In the genomic region with DNA sequence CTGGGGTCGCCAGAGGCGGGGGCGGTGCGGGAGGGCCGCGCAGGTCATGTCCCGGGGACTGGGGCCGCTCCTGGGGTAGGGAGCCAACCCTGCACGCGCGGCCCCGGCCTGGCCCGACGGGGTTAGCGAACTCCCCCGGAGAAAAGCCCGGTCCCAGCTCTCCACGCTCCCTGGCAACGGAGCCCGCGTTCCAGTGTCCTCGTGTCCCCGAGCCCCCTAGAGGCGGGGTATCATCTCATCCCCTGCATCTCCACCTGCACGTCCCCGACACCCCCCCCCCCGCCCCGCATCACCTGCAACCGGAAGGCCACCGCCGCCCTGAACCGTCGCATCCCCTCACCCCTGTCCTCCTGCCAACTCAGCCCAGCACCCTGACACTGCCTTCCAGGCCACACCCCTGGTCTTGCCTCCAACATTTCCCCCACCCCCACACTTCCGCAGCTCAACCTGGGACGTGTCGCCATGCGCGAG, we compare ENCODE assay signal across 11 cellular contexts. TPM values are rescaled to one million over a fixed set of nuclear protein-coding genes. Genes with fewer than 3 reads are reported as not detected.
DNase-seq lines count a peak whose midpoint lies in the region; ATAC-seq, FAIRE-seq and TF ChIP-seq lines count a peak whose summit lies in the region.
"Had no signal": no experiment of that assay in that cellular context is flagged by ENCODE, and none has a peak within 500 bp of the region (broad histone marks: within the 10 kb centered on the region; RNA-seq: fewer than 3 reads in every experiment).

No MANE protein-coding gene starts in this region.

- H3K9me3 Mint-ChIP-seq in central memory CD8-positive, alpha-beta T cell: no peaks in the 10 kb centered on the region
- H3K9me3 Mint-ChIP-seq in mesothelial cell of epicardium: no peaks in the 10 kb centered on the region

- H3K36me3 Mint-ChIP-seq in central memory CD8-positive, alpha-beta T cell (ENCODE audit: insufficient read depth): peaks cover 11% of the 10 kb centered on the region
- H3K36me3 Mint-ChIP-seq in mesothelial cell of epicardium: peaks cover 6% of the 10 kb centered on the region

- ATAC-seq in central memory CD8-positive, alpha-beta T cell (replicated peaks; ENCODE audit: extremely low read depth, poor library complexity, severe bottlenecking): peak; percentile 49
- ATAC-seq in HG02798 (IDR thresholded peaks at IDR 0.05; ENCODE audit: poor library complexity, unreplicated experiment) (no peak), GM19452 (IDR thresholded peaks at IDR 0.05; ENCODE audit: unreplicated experiment) (no peak)

- peak overlapping the region; percentile 49 for H3K27ac Mint-ChIP-seq in central memory CD8-positive, alpha-beta T cell (ENCODE audit: low read depth)
- no peak overlapping the region for H3K27ac Mint-ChIP-seq in mesothelial cell of epicardium

- no peak for FAIRE-seq in HTR-8/SVneo (lab: Jason Lieb, UNC)

- H3K4me3 Mint-ChIP-seq in central memory CD8-positive, alpha-beta T cell: peak overlapping the region; percentile 60
- no peak overlapping the region for H3K4me3 Mint-ChIP-seq in mesothelial cell of epicardium

- peak; percentile 69 for DNase-seq in GM20000 (ENCODE audit: low spot score)
- peak; percentile 51 to 58 for DNase-seq in activated CD4-positive, alpha-beta T cell treated with anti-CD3 and anti-CD28 coated beads, Interleukin-2, amount 50 U/mL, for 4 hours
- peak in 1 of 2 donors; percentile 9 for DNase-seq in central memory CD8-positive, alpha-beta T cell (ENCODE audit: low spot score in 2 of 2)
- DNase-seq in stimulated activated CD4-positive, alpha-beta T cell treated with anti-CD3 and anti-CD28 coated beads, TNF-alpha, amount 100 ng/mL, for 24 hours (ENCODE audit: low read depth in 3 of 3): peak; percentile 22 to 72 (median 27)
- no peak for DNase-seq in mesothelial cell of epicardium (ENCODE audit: low spot score in 2 of 2, unreplicated experiment in 2 of 2)
- no peak for DNase-seq in HTR-8/SVneo (ENCODE audit: insufficient read length, low spot score)

- TF ChIP-seq CTCF in GM20000 (IDR thresholded peaks at IDR 0.05; ENCODE audit: extremely low read depth, missing control alignments): no peak
- TF ChIP-seq CTCF in mesothelial cell of epicardium (IDR thresholded peaks at IDR 0.05; ENCODE audit: unreplicated experiment): no peak

- H3K27me3 Mint-ChIP-seq in central memory CD8-positive, alpha-beta T cell: peaks cover 7% of the 10 kb centered on the region
- peaks cover 6% of the 10 kb centered on the region for H3K27me3 Mint-ChIP-seq in mesothelial cell of epicardium (ENCODE audit: low read depth)

- peaks cover 5% of the 10 kb centered on the region for H3K4me1 Mint-ChIP-seq in central memory CD8-positive, alpha-beta T cell
- H3K4me1 Mint-ChIP-seq in mesothelial cell of epicardium: peaks cover 7% of the 10 kb centered on the region

RNA-seq across cellular contexts. Expression of a gene that starts 2.7 kb away (rescaled TPM):
- not detected in 3 replicates for total RNA-seq in mesothelial cell of epicardium
- total RNA-seq: chondrocyte, HT-29, left lobe of liver had no signal

RNA-seq across cellular contexts. Expression of a gene that starts 53.6 kb away (rescaled TPM):
- total RNA-seq in mesothelial cell of epicardium: 10.5 to 13.5 TPM (median 10.7 TPM) in 3 replicates

RNA-seq across cellular contexts. Expression of a gene that starts 59.5 kb away (rescaled TPM):
- total RNA-seq in mesothelial cell of epicardium: 28.3 to 34.1 TPM (median 29.5 TPM) in 3 replicates
- total RNA-seq: HT-29 had no signal

Comparison
In these comparisons a context has a peak if more than half of its experiments do, and no peak if none do; other contexts are left out.
1. DNase-seq: peak in GM20000 (single experiment), activated CD4-positive, alpha-beta T cell treated with anti-CD3 and anti-CD28 coated beads, Interleukin-2, amount 50 U/mL, for 4 hours (2 of 2) and stimulated activated CD4-positive, alpha-beta T cell treated with anti-CD3 and anti-CD28 coated beads, TNF-alpha, amount 100 ng/mL, for 24 hours (3 of 3); none in mesothelial cell of epicardium (0 of 2) and HTR-8/SVneo (single experiment).